Comparison of ENCODE assay signal across 16 cellular contexts in genomic region chr4:30801876-30802275, GRCh38.
A peak's percentile ranks its signal among the peaks of the same experiment; 100 is the strongest.
DNase-seq lines count a peak whose midpoint lies in the region; ATAC-seq and TF ChIP-seq lines count a peak whose summit lies in the region.
"Had no signal": no experiment of that assay in that cellular context is flagged by ENCODE, and none has a peak within 500 bp of the region (broad histone marks: within the 10 kb centered on the region; RNA-seq: fewer than 3 reads in every experiment).

No MANE protein-coding gene starts in this region.

- peak overlapping the region in 2 of 3 experiments; percentile 11 to 13 for H3K27ac Mint-ChIP-seq in nephron

- no peak overlapping the region for H4K8ac ChIP-seq in neuronal stem cell (ENCODE audit: low read depth, low read length)

- H3K4me3 ChIP-seq in left ventricle myocardium inferior (no peak overlapping the region), epithelial cell of esophagus (ENCODE audit: low read length) (no peak overlapping the region), neuronal stem cell (ENCODE audit: low read length in 2 of 2) (no peak overlapping the region)
- H3K4me3 ChIP-seq: GM12878, SK-N-MC had no signal

- peaks cover 15% of the 10 kb centered on the region for H3K36me3 Mint-ChIP-seq in nephron (ENCODE audit: low read depth)

- H3K4me2 ChIP-seq in neuronal stem cell (ENCODE audit: insufficient read depth, low read length, poor library complexity, severe bottlenecking), result no peak overlapping the region

- no peak overlapping the region for H2BK15ac ChIP-seq in neuronal stem cell (ENCODE audit: low read length)

- TF ChIP-seq CTCF in left ventricle myocardium inferior (IDR thresholded peaks at IDR 0.05; ENCODE audit: borderline replicate concordance), result no peak
- no peak for TF ChIP-seq CTCF in epithelial cell of esophagus (IDR thresholded peaks at IDR 0.05; ENCODE audit: insufficient read depth, low read depth, low read length, missing control alignments)
- no peak for TF ChIP-seq CTCF in nephron (IDR thresholded peaks at IDR 0.05; ENCODE audit: unreplicated experiment in 3 of 3)

- H3K14ac ChIP-seq in neuronal stem cell (ENCODE audit: low read length), result no peak overlapping the region

- ATAC-seq in Right ventricle myocardium inferior (no peak), GM18517 (IDR thresholded peaks at IDR 0.05; ENCODE audit: unreplicated experiment) (no peak)
- ATAC-seq: GM12878 had no signal

- peak overlapping the region; percentile 10 for H3K27ac ChIP-seq in left ventricle myocardium inferior (replicated peaks)
- H3K27ac ChIP-seq in neuronal stem cell (replicated peaks; ENCODE audit: low read length), result no peak overlapping the region
- H3K27ac ChIP-seq: HL-60, SK-N-MC had no signal

- no peaks in the 10 kb centered on the region for H3K27me3 Mint-ChIP-seq in nephron (ENCODE audit: low read depth)

- intact Hi-C loops in left ventricle myocardium inferior (cut with micrococcal nuclease), result no loop called here
- intact Hi-C loops in Right ventricle myocardium inferior (cut with DNase I), result no loop called here

- no peaks in the 10 kb centered on the region for H3K9me3 ChIP-seq in left ventricle myocardium inferior (replicated peaks)
- H3K9me3 ChIP-seq in neuronal stem cell (replicated peaks in 1 of 2; ENCODE audit: control insufficient read depth in 2 of 2, insufficient read depth in 1 of 2, low read depth in 1 of 2, low read length in 2 of 2), result peaks cover 0 to 4% of the 10 kb centered on the region in 2 donors

- no peak overlapping the region for H3K23ac ChIP-seq in neuronal stem cell (ENCODE audit: low read depth, low read length, poor library complexity)

- H3K18ac ChIP-seq in neuronal stem cell (ENCODE audit: low read length), result no peak overlapping the region

- H2BK5ac ChIP-seq in neuronal stem cell (ENCODE audit: low read length), result no peak overlapping the region

- no peak overlapping the region for H3K9ac ChIP-seq in neuronal stem cell (ENCODE audit: low read depth, low read length, poor library complexity)

- H3K9me3 Mint-ChIP-seq in nephron, result peaks cover 6% of the 10 kb centered on the region

- no peak overlapping the region for H3K4ac ChIP-seq in neuronal stem cell (ENCODE audit: low read length)

- H2AK5ac ChIP-seq in neuronal stem cell (ENCODE audit: low read depth, low read length), result no peak overlapping the region

- H2BK12ac ChIP-seq in neuronal stem cell (ENCODE audit: low read length), result no peak overlapping the region

- no peaks in the 10 kb centered on the region for H3K27me3 ChIP-seq in left ventricle myocardium inferior (ENCODE audit: low read depth)
- no peaks in the 10 kb centered on the region for H3K27me3 ChIP-seq in neuronal stem cell (ENCODE audit: control insufficient read depth in 3 of 3, insufficient read depth in 3 of 3, low read depth in 1 of 3, low read length in 3 of 3)

- peaks cover 17% of the 10 kb centered on the region for H3K4me1 Mint-ChIP-seq in nephron

- WGBS in neuronal stem cell (ENCODE audit: extremely low coverage in 2 of 2, insufficient read length in 2 of 2, insufficient replicate concordance in 1 of 2), 2 donors, result no CpG with 5 or more reads among the region's 2 CpGs

- H3K4me1 ChIP-seq in left ventricle myocardium inferior (no peaks in the 10 kb centered on the region), neuronal stem cell (ENCODE audit: control insufficient read depth in 2 of 2, insufficient read depth in 1 of 2, low read depth in 1 of 2, low read length in 2 of 2) (no peaks in the 10 kb centered on the region)

- no peak overlapping the region for H2BK120ac ChIP-seq in neuronal stem cell (ENCODE audit: low read depth, low read length)

- no peak overlapping the region for H3K4me3 Mint-ChIP-seq in nephron

- no peaks in the 10 kb centered on the region for H3K79me1 ChIP-seq in neuronal stem cell (ENCODE audit: low read depth, low read length)

- DNase-seq in left ventricle myocardium inferior (no peak), Right ventricle myocardium inferior (ENCODE audit: missing footprints) (no peak), epithelial cell of esophagus (ENCODE audit: low read depth) (peak; percentile 10), NCI-H2196 treated with DMSO at 0.1 percent for 48 hours (lab: John Stamatoyannopoulos, UW; ENCODE audit: unreplicated experiment) (no peak), neuronal stem cell (ENCODE audit: low spot score) (no peak), NOMO-1 treated with dmso at 0.1 percent for 144 hours (lab: John Stamatoyannopoulos, UW; ENCODE audit: unreplicated experiment) (no peak)
- DNase-seq: AML-193, NCI-H1436 treated with DMSO at 0.1 percent for 48 hours, NCI-H2081 treated with DMSO at 0.1 percent for 48 hours, NCI-H345, NCI-H526 treated with DMSO at 0.1 percent for 48 hours had no signal

- no peaks in the 10 kb centered on the region for H3K36me3 ChIP-seq in left ventricle myocardium inferior
- H3K36me3 ChIP-seq in neuronal stem cell (replicated peaks in 1 of 2; ENCODE audit: control insufficient read depth in 2 of 2, insufficient read depth in 2 of 2, low read length in 2 of 2), result no peaks in the 10 kb centered on the region

- H2AFZ ChIP-seq in neuronal stem cell (ENCODE audit: low read length), result no peak overlapping the region

- H4K91ac ChIP-seq in neuronal stem cell (ENCODE audit: low read depth, low read length, poor library complexity), result no peak overlapping the region
